8 cellular contexts compared by ENCODE assay signal in the genomic region with DNA sequence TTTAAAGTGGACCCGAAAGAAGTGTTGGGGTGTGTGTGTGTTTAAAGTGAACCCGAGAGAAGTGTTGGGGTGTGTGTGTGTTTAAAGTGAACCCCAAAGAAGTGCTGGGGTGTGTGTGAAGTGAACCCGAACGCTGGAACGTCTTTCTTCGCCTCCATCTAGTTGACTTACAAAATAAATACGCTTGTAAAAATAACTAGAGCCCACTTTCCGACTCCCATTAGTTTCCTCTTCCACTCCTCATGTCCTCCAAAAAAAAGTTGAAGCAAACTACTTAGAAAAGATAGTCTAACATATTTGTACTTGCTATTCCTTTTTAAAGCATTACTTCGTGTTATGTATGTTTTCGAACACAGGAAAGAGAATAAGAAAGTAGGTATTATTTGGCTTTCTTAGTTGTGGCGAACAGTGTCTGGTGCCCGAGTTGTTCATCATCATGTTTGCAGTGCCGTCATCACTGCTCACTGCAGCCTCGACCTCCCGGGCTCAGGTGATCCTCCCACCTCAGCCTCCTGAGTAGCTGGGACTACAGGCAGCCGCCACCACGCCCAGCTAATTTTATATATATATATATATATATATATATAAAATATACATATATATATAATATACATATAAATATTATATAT. TPM values are rescaled to one million over a fixed set of nuclear protein-coding genes. Genes with fewer than 3 reads are reported as not detected.
DNase-seq lines count a peak whose midpoint lies in the region; ATAC-seq and TF ChIP-seq lines count a peak whose summit lies in the region.

No MANE protein-coding gene starts in this region.

- H3K36me3 ChIP-seq in rectal smooth muscle tissue (ENCODE audit: control insufficient read depth, insufficient read depth, low read length) = peaks cover 2% of the 10 kb centered on the region

- peak overlapping the region; percentile 92 for H3K4me3 Mint-ChIP-seq in activated CD4-positive, alpha-beta memory T cell treated with anti-CD3 and anti-CD28 coated beads, Interleukin-2, amount 10 ng/mL, durations not matched to agents 7 days and 5 days

- TF ChIP-seq CTCF in C4-2B (conservative IDR thresholded peaks at IDR 0.05) (no peak), HL-60 (IDR thresholded peaks at IDR 0.05; ENCODE audit: insufficient read depth, low read length) (no peak), fibroblast of mammary gland (conservative IDR thresholded peaks at IDR 0.05; ENCODE audit: control insufficient read depth, insufficient read depth, low read depth, low read length) (no peak)

- no peak for ATAC-seq in GM18861 (IDR thresholded peaks at IDR 0.05; ENCODE audit: unreplicated experiment)

- peaks cover 6% of the 10 kb centered on the region for H3K36me3 Mint-ChIP-seq in activated CD4-positive, alpha-beta memory T cell treated with anti-CD3 and anti-CD28 coated beads, Interleukin-2, amount 10 ng/mL, durations not matched to agents 7 days and 5 days (ENCODE audit: low read depth)

- H3K4me3 ChIP-seq in HL-60 (replicated peaks; ENCODE audit: insufficient read depth, low read length) (peak overlapping the region; percentile 98), fibroblast of mammary gland (ENCODE audit: control insufficient read depth, low read depth, low read length) (peak overlapping the region; percentile 84), rectal smooth muscle tissue (ENCODE audit: low read length) (peak overlapping the region; percentile 89)

- H3K9me3 Mint-ChIP-seq in activated CD4-positive, alpha-beta memory T cell treated with anti-CD3 and anti-CD28 coated beads, Interleukin-2, amount 10 ng/mL, durations not matched to agents 7 days and 5 days = no peaks in the 10 kb centered on the region

- peak overlapping the region; percentile 69 for H3K9ac ChIP-seq in rectal smooth muscle tissue (ENCODE audit: low read length)

- H3K27me3 ChIP-seq in HL-60 (ENCODE audit: insufficient read depth, poor library complexity, severe bottlenecking) (no peaks in the 10 kb centered on the region), rectal smooth muscle tissue (ENCODE audit: control insufficient read depth, insufficient read depth, low read length) (no peaks in the 10 kb centered on the region)

- DNase-seq in HL-60 (ENCODE audit: low read depth in 1 of 2, low spot score in 1 of 2) (no peak), fibroblast of mammary gland (ENCODE audit: low read depth) (peak; percentile 42), MV-4-11 (lab: John Stamatoyannopoulos, UW) (no peak), NCI-H526 treated with DMSO at 0.1 percent for 48 hours (lab: John Stamatoyannopoulos, UW) (no peak)
- peak; percentile 44 for DNase-seq in activated CD4-positive, alpha-beta memory T cell treated with anti-CD3 and anti-CD28 coated beads, Interleukin-2, amount 10 ng/mL, durations not matched to agents 7 days and 5 days

- POLR2A ChIA-PET in activated CD4-positive, alpha-beta memory T cell treated with anti-CD3 and anti-CD28 coated beads, Interleukin-2, amount 10 ng/mL, durations not matched to agents 7 days and 5 days (lab: Charles Lee) = interaction anchor here (1.1 to 3.1 kb wide), 11 partner anchors 9 to 158 kb away, joined by 3 to 24 read pairs (median 11); a partner anchor contains a TSS

- peak overlapping the region; percentile 91 for H3K27ac ChIP-seq in C4-2B
- peak overlapping the region; percentile 97 for H3K27ac ChIP-seq in HL-60 (replicated peaks)
- peak overlapping the region; percentile 83 for H3K27ac ChIP-seq in rectal smooth muscle tissue (ENCODE audit: low read depth, low read length)

- no peaks in the 10 kb centered on the region for H3K27me3 Mint-ChIP-seq in activated CD4-positive, alpha-beta memory T cell treated with anti-CD3 and anti-CD28 coated beads, Interleukin-2, amount 10 ng/mL, durations not matched to agents 7 days and 5 days

- H3K4me1 ChIP-seq in rectal smooth muscle tissue (ENCODE audit: control insufficient read depth, insufficient read depth, low read length) = no peaks in the 10 kb centered on the region

- H3K4me1 Mint-ChIP-seq in activated CD4-positive, alpha-beta memory T cell treated with anti-CD3 and anti-CD28 coated beads, Interleukin-2, amount 10 ng/mL, durations not matched to agents 7 days and 5 days = peaks cover 33% of the 10 kb centered on the region

- peak overlapping the region; percentile 92 for H3K27ac Mint-ChIP-seq in activated CD4-positive, alpha-beta memory T cell treated with anti-CD3 and anti-CD28 coated beads, Interleukin-2, amount 10 ng/mL, durations not matched to agents 7 days and 5 days

- CTCF ChIA-PET in activated CD4-positive, alpha-beta memory T cell treated with anti-CD3 and anti-CD28 coated beads, Interleukin-2, amount 10 ng/mL, durations not matched to agents 7 days and 5 days (lab: Charles Lee) = interaction anchor here (1.0 to 1.3 kb wide), 3 partner anchors 9 to 56 kb away, joined by 3 to 7 read pairs (median 3); no protein-coding TSS in a partner anchor

RNA-seq across cellular contexts. Expression of a gene that starts 1.1 kb away (rescaled TPM):
- total RNA-seq in activated CD4-positive, alpha-beta memory T cell treated with anti-CD3 and anti-CD28 coated beads, Interleukin-2, amount 10 ng/mL, durations not matched to agents 7 days and 5 days = 10 to 100 TPM; 58.5 to 65.8 TPM

RNA-seq across cellular contexts. Expression of a gene that starts 42.5 kb away (rescaled TPM):
- total RNA-seq in activated CD4-positive, alpha-beta memory T cell treated with anti-CD3 and anti-CD28 coated beads, Interleukin-2, amount 10 ng/mL, durations not matched to agents 7 days and 5 days = 10 to 100 TPM; 41.7 to 45.1 TPM

RNA-seq across cellular contexts. Expression of a gene that starts 55.4 kb away (rescaled TPM):
- total RNA-seq in activated CD4-positive, alpha-beta memory T cell treated with anti-CD3 and anti-CD28 coated beads, Interleukin-2, amount 10 ng/mL, durations not matched to agents 7 days and 5 days = 10 to 100 TPM; 46.8 to 47.4 TPM

Comparison
In these comparisons a context has a peak if more than half of its experiments do, and no peak if none do; other contexts are left out.
1. DNase-seq: peak in activated CD4-positive, alpha-beta memory T cell treated with anti-CD3 and anti-CD28 coated beads, Interleukin-2, amount 10 ng/mL, durations not matched to agents 7 days and 5 days (single experiment) and fibroblast of mammary gland (single experiment); none in HL-60 (0 of 2), MV-4-11 (single experiment) and NCI-H526 treated with DMSO at 0.1 percent for 48 hours (single experiment).
2. Peak in every context shown above with its lines, with median percentiles within 50 percentile points of each other: H3K27ac ChIP-seq and H3K4me3 ChIP-seq.